Comparison of ENCODE assay signal across 8 cellular contexts in genomic region chr6:22204153-22204552, GRCh38.
"Had no signal": no experiment of that assay in that cellular context is flagged by ENCODE, and none has a peak within 500 bp of the region (broad histone marks: within the 10 kb centered on the region; RNA-seq: fewer than 3 reads in every experiment).

No MANE protein-coding gene starts in this region.

- H3K27ac Mint-ChIP-seq: GM23338, H9 had no signal

- DNase-seq: H9, HCEC 1CT, IMR-90 had no signal

- H2AFZ ChIP-seq: GM23338 had no signal

- H3K4me3 Mint-ChIP-seq: GM23338, H9 had no signal

- H3K4me2 ChIP-seq: GM23338 had no signal

- H3K9me3 Mint-ChIP-seq: GM23338, H9 had no signal

- ATAC-seq: GM23338, K562 had no signal

- FAIRE-seq: H1, H54, HTR-8/SVneo, K562 had no signal

- H3K4me3 ChIP-seq: GM23338, K562 had no signal
